8 cellular contexts compared by ENCODE assay signal in the genomic region with DNA sequence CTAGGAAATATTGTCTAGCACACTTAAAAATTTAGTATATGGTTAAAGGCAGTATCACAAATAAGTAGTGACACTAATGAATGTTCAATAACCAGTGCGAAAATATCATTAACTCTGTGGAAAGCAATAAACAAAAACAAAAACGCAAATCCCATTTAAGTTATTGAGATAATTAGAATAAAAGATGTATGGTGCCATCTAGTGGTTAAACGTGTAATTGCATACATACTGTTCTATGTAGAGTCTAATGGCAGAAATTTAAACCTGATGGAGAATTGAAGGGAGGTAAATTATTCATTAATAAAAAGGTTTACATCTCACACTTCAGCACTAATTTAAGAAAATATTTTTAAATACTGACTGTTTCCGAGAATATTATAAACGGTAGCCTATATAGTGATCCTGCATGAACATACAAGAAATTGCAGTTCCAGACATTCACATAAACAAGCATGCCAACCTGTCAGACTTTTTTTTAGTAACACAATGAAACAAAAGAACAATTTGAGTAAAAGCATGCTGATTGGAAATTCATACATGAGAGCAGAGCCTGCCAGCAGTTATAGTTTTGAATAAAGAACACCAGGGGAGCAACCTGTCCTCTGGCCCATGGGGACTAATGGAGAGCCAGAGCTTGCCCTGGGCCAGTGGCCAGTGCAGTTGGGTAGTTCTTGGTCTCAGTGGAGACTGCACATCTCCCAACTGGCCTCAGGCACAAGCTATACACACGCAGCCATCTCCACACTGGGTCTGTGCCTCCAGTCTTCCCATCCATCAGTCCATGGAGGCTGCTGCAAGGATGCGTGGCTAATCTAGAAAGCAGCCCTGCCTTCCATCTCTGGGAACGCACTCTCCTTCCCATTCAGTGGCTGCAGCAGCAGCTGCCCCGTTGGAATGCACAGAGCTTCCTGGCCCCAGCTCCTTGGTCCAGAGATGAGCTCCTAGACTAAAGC. TPM values are rescaled to one million over a fixed set of nuclear protein-coding genes. Genes with fewer than 3 reads are reported as not detected.
DNase-seq lines count a peak whose midpoint lies in the region; ATAC-seq, FAIRE-seq and TF ChIP-seq lines count a peak whose summit lies in the region.

No MANE protein-coding gene starts in this region.

- H3K4me1 ChIP-seq in foreskin keratinocyte (no peaks in the 10 kb centered on the region), prostate gland (replicated peaks) (no peaks in the 10 kb centered on the region)

- peak; percentile 80 for TF ChIP-seq CTCF in foreskin keratinocyte (conservative IDR thresholded peaks at IDR 0.05)
- TF ChIP-seq CTCF in prostate gland (IDR thresholded peaks at IDR 0.05), result peak; percentile 48 to 96 (median 76)

- peak; percentile 2 for DNase-seq in DMS 273 treated with DMSO at 0.1 percent for 48 hours (lab: John Stamatoyannopoulos, UW)
- peak; percentile 16 for DNase-seq in NCI-H128 (lab: John Stamatoyannopoulos, UW; ENCODE audit: unreplicated experiment)
- peak in 1 of 2 donors; percentile 28 for DNase-seq in foreskin keratinocyte
- peak; percentile 41 for DNase-seq in prostate gland (ENCODE audit: low spot score)
- no peak for DNase-seq in ureter (ENCODE audit: low spot score)

- ATAC-seq in GM21526 (IDR thresholded peaks at IDR 0.05; ENCODE audit: low FRiP score, unreplicated experiment), result peak; percentile 52
- ATAC-seq in foreskin keratinocyte, result peak; percentile 64
- ATAC-seq in GM21381 (IDR thresholded peaks at IDR 0.05; ENCODE audit: unreplicated experiment), result no peak

- TF ChIP-seq POLR2A in prostate gland (IDR thresholded peaks at IDR 0.05), result no peak

- intact Hi-C loops in prostate gland (cut with DNase I), result loop anchor here (10.0 kb wide), 1 partner anchor 119 kb away; no protein-coding TSS in a partner anchor

- no peaks in the 10 kb centered on the region for H3K36me3 ChIP-seq in prostate gland

- H3K27ac ChIP-seq in foreskin keratinocyte, result no peak overlapping the region
- no peak overlapping the region for H3K27ac ChIP-seq in prostate gland

- H3K4me3 ChIP-seq in prostate gland, result no peak overlapping the region

- peak; percentile 98 for FAIRE-seq in TTC549 (lab: Jason Lieb, UNC)

- H3K9me3 ChIP-seq in prostate gland, result no peaks in the 10 kb centered on the region

- 36% methylated on average over 9 of the region's 9 CpGs for WGBS in prostate gland

- H3K27me3 ChIP-seq in foreskin keratinocyte (no peaks in the 10 kb centered on the region), prostate gland (replicated peaks; ENCODE audit: insufficient read depth) (no peaks in the 10 kb centered on the region)

RNA-seq across cellular contexts. Expression of a gene that starts 28.0 kb away (rescaled TPM):
- total RNA-seq in foreskin keratinocyte, result not detected in 2 replicates
- polyA plus RNA-seq in foreskin keratinocyte, result not detected in 2 replicates
- 1 to 10 TPM in 1 of 2 donors, not detected in 1; 1.6 TPM for total RNA-seq in prostate gland
- total RNA-seq in ureter, result not detected

RNA-seq across cellular contexts. Expression of a gene that starts 50.1 kb away (rescaled TPM):
- total RNA-seq in foreskin keratinocyte (0.99 and 2.8 TPM in 2 replicates), prostate gland (10 to 100 TPM; 36.8 to 76.0 TPM), ureter (2.1 TPM)
- 0.43 and 1.00 TPM in 2 replicates for polyA plus RNA-seq in foreskin keratinocyte
